In genomic region chr13:92355213-92355612, GRCh38 we compare ENCODE assay signal across 10 cellular contexts.
DNase-seq lines count a peak whose midpoint lies in the region; ATAC-seq and TF ChIP-seq lines count a peak whose summit lies in the region.
"Had no signal": no experiment of that assay in that cellular context is flagged by ENCODE, and none has a peak within 500 bp of the region (broad histone marks: within the 10 kb centered on the region; RNA-seq: fewer than 3 reads in every experiment).

No MANE protein-coding gene starts in this region.

- DNase-seq in GDM1 (lab: John Stamatoyannopoulos, UW) (peak; percentile 28), M059J (ENCODE audit: low read depth) (peak; percentile 12), astrocyte of the cerebellum (ENCODE audit: low read depth) (peak; percentile 2)
- no peak for DNase-seq in activated CD4-positive, alpha-beta T cell treated with anti-CD3 and anti-CD28 coated beads, Interleukin-2, amount 10 ng/mL, durations not matched to agents 7 days and 5 days
- DNase-seq: NCI-H446; stimulated activated CD4-positive, alpha-beta T cell treated with anti-CD3 and anti-CD28 coated beads, Interleukin-4, amount 100 ng/mL, for 1 hour had no signal

- H3K27ac Mint-ChIP-seq in activated CD4-positive, alpha-beta T cell treated with anti-CD3 and anti-CD28 coated beads, Interleukin-2, amount 10 ng/mL, durations not matched to agents 7 days and 5 days: no peak overlapping the region

- H3K36me3 Mint-ChIP-seq in activated CD4-positive, alpha-beta T cell treated with anti-CD3 and anti-CD28 coated beads, Interleukin-2, amount 10 ng/mL, durations not matched to agents 7 days and 5 days (ENCODE audit: low read depth): no peaks in the 10 kb centered on the region

- no peaks in the 10 kb centered on the region for H3K4me1 ChIP-seq in liver (ENCODE audit: control insufficient read depth in 4 of 4, insufficient read depth in 4 of 4, low read length in 3 of 4)

- H3K36me3 ChIP-seq in liver (ENCODE audit: control insufficient read depth in 4 of 4, insufficient read depth in 3 of 4, low read depth in 1 of 4, low read length in 3 of 4): no peaks in the 10 kb centered on the region

- no peaks in the 10 kb centered on the region for H3K9me3 Mint-ChIP-seq in activated CD4-positive, alpha-beta T cell treated with anti-CD3 and anti-CD28 coated beads, Interleukin-2, amount 10 ng/mL, durations not matched to agents 7 days and 5 days

- TF ChIP-seq RAD21 in liver (IDR thresholded peaks at IDR 0.05): peak; percentile 13 to 19

- CTCF ChIA-PET in activated CD4-positive, alpha-beta T cell treated with anti-CD3 and anti-CD28 coated beads, Interleukin-2, amount 10 ng/mL, durations not matched to agents 7 days and 5 days (lab: Charles Lee): no interaction called here

- ATAC-seq in GM18861 (IDR thresholded peaks at IDR 0.05; ENCODE audit: unreplicated experiment): no peak
- no peak for ATAC-seq in HG02970 (IDR thresholded peaks at IDR 0.05; ENCODE audit: low FRiP score, unreplicated experiment)
- ATAC-seq: GM12878 had no signal

- H3K27me3 ChIP-seq in liver (ENCODE audit: control insufficient read depth in 4 of 4, insufficient read depth in 4 of 4, low read length in 3 of 4): no peaks in the 10 kb centered on the region

- H3K4me1 Mint-ChIP-seq in activated CD4-positive, alpha-beta T cell treated with anti-CD3 and anti-CD28 coated beads, Interleukin-2, amount 10 ng/mL, durations not matched to agents 7 days and 5 days: no peaks in the 10 kb centered on the region

- H3K4me3 Mint-ChIP-seq in activated CD4-positive, alpha-beta T cell treated with anti-CD3 and anti-CD28 coated beads, Interleukin-2, amount 10 ng/mL, durations not matched to agents 7 days and 5 days: no peak overlapping the region

- H3K27ac ChIP-seq in liver (ENCODE audit: low read depth in 1 of 2, low read length in 2 of 2): no peak overlapping the region

- H3K4me3 ChIP-seq in astrocyte of the cerebellum (ENCODE audit: low read depth, low read length) (no peak overlapping the region), liver (ENCODE audit: low read depth in 1 of 3, low read length in 3 of 3) (no peak overlapping the region)
- H3K4me3 ChIP-seq: GM12878 had no signal

- TF ChIP-seq CTCF in astrocyte of the cerebellum (IDR thresholded peaks at IDR 0.05; ENCODE audit: low read depth, low read length, missing control alignments): peak; percentile 65
- peak; percentile 5 for TF ChIP-seq CTCF in liver (IDR thresholded peaks at IDR 0.05; ENCODE audit: low read depth, low read length, missing input control)

- no peak overlapping the region for H3K9ac ChIP-seq in liver (ENCODE audit: low read depth in 1 of 2, low read length in 2 of 2)

- POLR2A ChIA-PET in activated CD4-positive, alpha-beta T cell treated with anti-CD3 and anti-CD28 coated beads, Interleukin-2, amount 10 ng/mL, durations not matched to agents 7 days and 5 days (lab: Charles Lee): no interaction called here

- in situ Hi-C loops in astrocyte of the cerebellum (cut with HindIII; ENCODE audit: low sequenced_read_pairs): no loop called here

- H3K27me3 Mint-ChIP-seq in activated CD4-positive, alpha-beta T cell treated with anti-CD3 and anti-CD28 coated beads, Interleukin-2, amount 10 ng/mL, durations not matched to agents 7 days and 5 days: no peaks in the 10 kb centered on the region

- WGBS in liver: 77% methylated on average over 1 of the region's 1 CpG

- H3K9me3 ChIP-seq in liver (ENCODE audit: control insufficient read depth in 4 of 4, low read length in 3 of 4): peaks cover 0 to 1% (median 0%) of the 10 kb centered on the region in 4 donors

TF ChIP-seq in liver, 16 proteins besides CTCF, POLR2A, EP300 and RAD21:
- TF ChIP-seq JUND (IDR thresholded peaks at IDR 0.05) (no peak), GABPA (IDR thresholded peaks at IDR 0.05 in 1 of 2, conservative IDR thresholded peaks at IDR 0.05 in 1 of 2) (no peak), YY1 (IDR thresholded peaks at IDR 0.05) (no peak), TAF1 (conservative IDR thresholded peaks at IDR 0.05) (no peak), EGR1 (IDR thresholded peaks at IDR 0.05; ENCODE audit: low read depth in 2 of 2) (no peak), FOXA2 (IDR thresholded peaks at IDR 0.05) (no peak), HNF4A (conservative IDR thresholded peaks at IDR 0.05) (no peak), HNF4G (IDR thresholded peaks at IDR 0.05) (no peak), RXRA (IDR thresholded peaks at IDR 0.05) (no peak), ZBTB33 (IDR thresholded peaks at IDR 0.05) (no peak), SP1 (IDR thresholded peaks at IDR 0.05) (no peak), FOXA1 (IDR thresholded peaks at IDR 0.05) (no peak), NR2F2 (IDR thresholded peaks at IDR 0.05) (no peak), REST (IDR thresholded peaks at IDR 0.05) (no peak)
- TF ChIP-seq, protein P1, sequence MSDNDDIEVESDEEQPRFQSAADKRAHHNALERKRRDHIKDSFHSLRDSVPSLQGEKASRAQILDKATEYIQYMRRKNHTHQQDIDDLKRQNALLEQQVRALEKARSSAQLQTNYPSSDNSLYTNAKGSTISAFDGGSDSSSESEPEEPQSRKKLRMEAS (IDR thresholded peaks at IDR 0.05): no peak
- TF ChIP-seq, protein P2, sequence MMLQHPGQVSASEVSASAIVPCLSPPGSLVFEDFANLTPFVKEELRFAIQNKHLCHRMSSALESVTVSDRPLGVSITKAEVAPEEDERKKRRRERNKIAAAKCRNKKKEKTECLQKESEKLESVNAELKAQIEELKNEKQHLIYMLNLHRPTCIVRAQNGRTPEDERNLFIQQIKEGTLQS (IDR thresholded peaks at IDR 0.05): no peak
